Comparison of ENCODE assay signal across 24 cellular contexts in genomic region chr3:114147281-114147680, GRCh38. TPM values are rescaled to one million over a fixed set of nuclear protein-coding genes. Genes with fewer than 3 reads are reported as not detected.
"Had no signal": no experiment of that assay in that cellular context is flagged by ENCODE, and none has a peak within 500 bp of the region (broad histone marks: within the 10 kb centered on the region; RNA-seq: fewer than 3 reads in every experiment).

No MANE protein-coding gene starts in this region.

- H3K27ac Mint-ChIP-seq: activated CD4-positive, alpha-beta T cell treated with anti-CD3 and anti-CD28 coated beads for 36 hours; activated naive CD8-positive, alpha-beta T cell; activated T-helper 1 cell treated with anti-CD3 and anti-CD28 coated beads, Interleukin-12 subunit alpha, Interleukin-12 subunit beta, Interleukin-2, Interleukin-4 antibody, amounts not matched to agents 30 ng/mL and 10 ng/mL and 1 ng/mL, durations not matched to agents 14 hours and 24 hours and 36 hours; effector memory CD8-positive, alpha-beta T cell; stimulated activated naive CD8-positive, alpha-beta T cell treated with anti-CD3 and anti-CD28 coated beads, Interleukin-15, amount 100 ng/mL, for 72 hours had no signal

- H3K27me3 Mint-ChIP-seq: activated CD4-positive, alpha-beta T cell treated with anti-CD3 and anti-CD28 coated beads for 36 hours; activated naive CD8-positive, alpha-beta T cell; effector memory CD8-positive, alpha-beta T cell; stimulated activated naive CD8-positive, alpha-beta T cell treated with anti-CD3 and anti-CD28 coated beads, Interleukin-15, amount 100 ng/mL, for 72 hours had no signal

- H3K4me3 ChIP-seq: prostate gland, suprapubic skin had no signal

- H3K9me3 Mint-ChIP-seq: activated T-helper 1 cell treated with anti-CD3 and anti-CD28 coated beads, Interleukin-12 subunit alpha, Interleukin-12 subunit beta, Interleukin-2, Interleukin-4 antibody, amounts not matched to agents 30 ng/mL and 10 ng/mL and 1 ng/mL, durations not matched to agents 14 hours and 24 hours and 36 hours; effector memory CD8-positive, alpha-beta T cell; neural crest cell; stimulated activated naive CD8-positive, alpha-beta T cell treated with anti-CD3 and anti-CD28 coated beads, Interleukin-15, amount 100 ng/mL, for 72 hours had no signal

- H3K4me1 ChIP-seq: prostate gland had no signal

- H3K9me3 ChIP-seq: prostate gland, suprapubic skin had no signal

- H3K4me3 Mint-ChIP-seq: activated CD4-positive, alpha-beta T cell treated with anti-CD3 and anti-CD28 coated beads for 36 hours; activated naive CD8-positive, alpha-beta T cell; activated T-helper 1 cell treated with anti-CD3 and anti-CD28 coated beads, Interleukin-12 subunit alpha, Interleukin-12 subunit beta, Interleukin-2, Interleukin-4 antibody, amounts not matched to agents 30 ng/mL and 10 ng/mL and 1 ng/mL, durations not matched to agents 14 hours and 24 hours and 36 hours; effector memory CD8-positive, alpha-beta T cell; neural crest cell; stimulated activated naive CD8-positive, alpha-beta T cell treated with anti-CD3 and anti-CD28 coated beads, Interleukin-15, amount 100 ng/mL, for 72 hours had no signal

- H3K27ac ChIP-seq: epithelial cell of prostate, prostate gland, suprapubic skin, VCaP had no signal

- DNase-seq: activated CD4-positive, alpha-beta T cell treated with anti-CD3 and anti-CD28 coated beads for 36 hours; activated CD4-positive, alpha-beta T cell treated with anti-CD3 and anti-CD28 coated beads, Interleukin-2, amount 50 U/mL, for 48 hours; effector memory CD8-positive, alpha-beta T cell; foreskin melanocyte; head of caudate nucleus; left ventricle myocardium superior; right cardiac atrium; small intestine; stimulated activated CD4-positive, alpha-beta T cell treated with anti-CD3 and anti-CD28 coated beads, Interleukin-15, amount 100 ng/mL, for 24 hours; stimulated activated CD4-positive, alpha-beta T cell treated with anti-CD3 and anti-CD28 coated beads, Interleukin-2, amount 100 ng/mL, for 48 hours; stimulated activated naive CD8-positive, alpha-beta T cell treated with anti-CD3 and anti-CD28 coated beads, Interleukin-15, amount 100 ng/mL, for 72 hours; T-helper 2 cell had no signal

- H3K27me3 ChIP-seq: suprapubic skin had no signal

- H3K36me3 ChIP-seq: prostate gland, suprapubic skin had no signal

- H3K36me3 Mint-ChIP-seq: activated naive CD8-positive, alpha-beta T cell had no signal

- ATAC-seq: activated CD4-positive, alpha-beta T cell treated with anti-CD3 and anti-CD28 coated beads for 36 hours; effector memory CD8-positive, alpha-beta T cell; left ventricle myocardium superior; right cardiac atrium; stimulated activated naive CD8-positive, alpha-beta T cell treated with anti-CD3 and anti-CD28 coated beads, Interleukin-15, amount 100 ng/mL, for 72 hours had no signal

RNA-seq across cellular contexts. Expression of gene DRD3, which starts 31.6 kb away (rescaled TPM):
- total RNA-seq: activated CD4-positive, alpha-beta T cell treated with anti-CD3 and anti-CD28 coated beads for 36 hours; activated T-helper 1 cell treated with anti-CD3 and anti-CD28 coated beads, Interleukin-12 subunit alpha, Interleukin-12 subunit beta, Interleukin-2, Interleukin-4 antibody, amounts not matched to agents 30 ng/mL and 10 ng/mL and 1 ng/mL, durations not matched to agents 14 hours and 24 hours and 36 hours; cardiac septum; dermis microvascular lymphatic vessel endothelial cell; fibroblast of lung; left ventricle myocardium superior; mononuclear cell; neural crest cell; osteoblast; prostate gland; right cardiac atrium; suprapubic skin had no signal
- polyA plus RNA-seq: fibroblast of lung, right cardiac atrium, small intestine had no signal
